In genomic region chr11:646214-646613, GRCh38 we compare ENCODE assay signal across 26 cellular contexts. TPM values are rescaled to one million over a fixed set of nuclear protein-coding genes. Genes with fewer than 3 reads are reported as not detected.
A peak's percentile ranks its signal among the peaks of the same experiment; 100 is the strongest.
DNase-seq lines count a peak whose midpoint lies in the region; ATAC-seq and TF ChIP-seq lines count a peak whose summit lies in the region.
"Had no signal": no experiment of that assay in that cellular context is flagged by ENCODE, and none has a peak within 500 bp of the region (broad histone marks: within the 10 kb centered on the region; RNA-seq: fewer than 3 reads in every experiment).

No MANE protein-coding gene starts in this region.

- peak overlapping the region; percentile 82 for H3K4me2 ChIP-seq in BLaER1
- no peak overlapping the region for H3K4me2 ChIP-seq in OCI-LY1 (ENCODE audit: low read length)
- H3K4me2 ChIP-seq: A549, GM23338, SK-N-SH had no signal

- peaks cover 80% of the 10 kb centered on the region for H3K36me3 ChIP-seq in BLaER1
- H3K36me3 ChIP-seq in H7 (replicated peaks; ENCODE audit: control insufficient read depth, insufficient read depth, low read length): no peaks in the 10 kb centered on the region
- H3K36me3 ChIP-seq in OCI-LY1 (ENCODE audit: insufficient read depth, low read length): peaks cover 16% of the 10 kb centered on the region
- H3K36me3 ChIP-seq in effector memory CD4-positive, alpha-beta T cell (ENCODE audit: control insufficient read depth, insufficient read depth, low read length): peaks cover 9% of the 10 kb centered on the region

- no peak for ATAC-seq in HG03159 (IDR thresholded peaks at IDR 0.05; ENCODE audit: unreplicated experiment)
- ATAC-seq: A549, GM23338 had no signal

- peaks cover 62% of the 10 kb centered on the region for H4K20me1 ChIP-seq in BLaER1
- H4K20me1 ChIP-seq in OCI-LY1 (ENCODE audit: insufficient read depth, low read length): no peaks in the 10 kb centered on the region

- H3K9ac ChIP-seq in BLaER1 (no peak overlapping the region), OCI-LY1 (ENCODE audit: low read length) (no peak overlapping the region)
- H3K9ac ChIP-seq: SK-N-SH had no signal

- no peaks in the 10 kb centered on the region for H3F3A ChIP-seq in OCI-LY1 (ENCODE audit: insufficient read depth, low read length)

- H3K9me3 ChIP-seq in BLaER1 (no peaks in the 10 kb centered on the region), OCI-LY1 (ENCODE audit: low read length) (no peaks in the 10 kb centered on the region)
- no peaks in the 10 kb centered on the region for H3K9me3 ChIP-seq in effector memory CD4-positive, alpha-beta T cell (ENCODE audit: control insufficient read depth, low read length)
- H3K9me3 ChIP-seq: A549, SK-N-SH had no signal

- no peak overlapping the region for H3K4me3 ChIP-seq in BLaER1
- H3K4me3 ChIP-seq in H7 (ENCODE audit: insufficient read depth, low read depth, low read length): no peak overlapping the region
- no peak overlapping the region for H3K4me3 ChIP-seq in OCI-LY1 (ENCODE audit: low read depth, low read length, poor library complexity, severe bottlenecking)
- no peak overlapping the region for H3K4me3 ChIP-seq in effector memory CD4-positive, alpha-beta T cell (ENCODE audit: insufficient read depth, low read depth, low read length, poor library complexity, severe bottlenecking)
- H3K4me3 ChIP-seq: A549, GM23338 had no signal

- TF ChIP-seq CTCF in OCI-LY1 (IDR thresholded peaks at IDR 0.05; ENCODE audit: low read length): no peak

- DNase-seq in H7 (peak; percentile 55), iPS-NIHi11 (ENCODE audit: low spot score) (peak; percentile 5), anterior cingulate cortex (lab: John Stamatoyannopoulos, UW) (no peak), cerebellum (ENCODE audit: low spot score) (no peak)
- DNase-seq in effector memory CD4-positive, alpha-beta T cell: no peak
- DNase-seq: AML-193; Calu3; DMS153; HCEC 1CT; KBM-7; NCI-H1048; NCI-H1694; NCI-H2029 treated with DMSO at 0.1 percent for 48 hours; NCI-H446 treated with DMSO at 0.1 percent for 48 hours; NCI-H526; NCI-H82; NK-92 treated with Interleukin-12 subunit alpha and Interleukin-12 subunit beta, amount 100 ng/mL, for 24 hours; OCI-M1; SK-N-SH; SW 1271 had no signal

- no peak overlapping the region for H2AFZ ChIP-seq in OCI-LY1 (ENCODE audit: low read length)
- H2AFZ ChIP-seq: GM23338 had no signal

- H3K4me1 ChIP-seq in BLaER1: peaks cover 46% of the 10 kb centered on the region
- peaks cover 18% of the 10 kb centered on the region for H3K4me1 ChIP-seq in OCI-LY1 (ENCODE audit: insufficient read depth, low read length, severe bottlenecking)
- H3K4me1 ChIP-seq in effector memory CD4-positive, alpha-beta T cell (ENCODE audit: control insufficient read depth, insufficient read depth, low read length, poor library complexity, severe bottlenecking): no peaks in the 10 kb centered on the region

- H3K27me3 ChIP-seq in BLaER1: peaks cover 11% of the 10 kb centered on the region
- no peaks in the 10 kb centered on the region for H3K27me3 ChIP-seq in H7 (ENCODE audit: control insufficient read depth, insufficient read depth, low read length)
- H3K27me3 ChIP-seq in OCI-LY1 (ENCODE audit: insufficient read depth, low read length): no peaks in the 10 kb centered on the region
- H3K27me3 ChIP-seq in effector memory CD4-positive, alpha-beta T cell (replicated peaks; ENCODE audit: control insufficient read depth, insufficient read depth, low read length, poor library complexity, severe bottlenecking): no peaks in the 10 kb centered on the region

- H3K27ac ChIP-seq in BLaER1 (0 out of 2 replicates have a peak overlapping the region, but pooled peaks have one; percentile 22), OCI-LY1 (ENCODE audit: low read depth, low read length, poor library complexity, severe bottlenecking) (peak overlapping the region; percentile 47)
- no peak overlapping the region for H3K27ac ChIP-seq in effector memory CD4-positive, alpha-beta T cell (ENCODE audit: insufficient read depth, low read length, poor library complexity, severe bottlenecking)
- H3K27ac ChIP-seq: A549 had no signal

- no peaks in the 10 kb centered on the region for H3K9me2 ChIP-seq in OCI-LY1 (ENCODE audit: low read depth, low read length)
- H3K9me2 ChIP-seq: SK-N-SH had no signal

- no peaks in the 10 kb centered on the region for H3K79me2 ChIP-seq in OCI-LY1 (ENCODE audit: insufficient read depth, low read length)

RNA-seq across cellular contexts. Expression of gene DRD4, which starts 9.1 kb away (rescaled TPM):
- total RNA-seq in H7 (2014; rRNA removed; shearing (Covaris generic)): 1.8 and 2.1 TPM in 2 replicates
- total RNA-seq in cerebellum: 0.64 TPM

RNA-seq across cellular contexts. Expression of gene SCT, which starts 19.2 kb away (rescaled TPM):
- total RNA-seq in H7 (2014; rRNA removed; shearing (Covaris generic)): not detected in 2 replicates
- total RNA-seq in cerebellum: not detected
- total RNA-seq: Calu3, GM23338, HT-29 had no signal

RNA-seq across cellular contexts. Expression of gene CDHR5, which starts 21.5 kb away (rescaled TPM):
- not detected in 2 replicates for total RNA-seq in H7 (2014; rRNA removed; shearing (Covaris generic))
- 0.45 TPM for total RNA-seq in cerebellum
- total RNA-seq: GM23338 had no signal

RNA-seq across cellular contexts. Expression of gene IRF7, which starts 30.5 kb away (rescaled TPM):
- 13.6 and 14.6 TPM in 2 replicates for total RNA-seq in H7 (2014; rRNA removed; shearing (Covaris generic))
- 4.5 TPM for total RNA-seq in cerebellum

RNA-seq across cellular contexts. Expression of gene DEAF1, which starts 48.8 kb away (rescaled TPM):
- 69.0 and 74.6 TPM in 2 replicates for total RNA-seq in H7 (2014; rRNA removed; shearing (Covaris generic))
- 61.0 TPM for total RNA-seq in cerebellum

Comparison
In these comparisons a context has a peak if more than half of its experiments do, and no peak if none do; other contexts are left out.
1. DNase-seq: peak in H7 (single experiment) and iPS-NIHi11 (single experiment); none in anterior cingulate cortex (0 of 58), effector memory CD4-positive, alpha-beta T cell (0 of 3) and cerebellum (single experiment).